Comparison of ENCODE assay signal across 8 cellular contexts in the genomic region with DNA sequence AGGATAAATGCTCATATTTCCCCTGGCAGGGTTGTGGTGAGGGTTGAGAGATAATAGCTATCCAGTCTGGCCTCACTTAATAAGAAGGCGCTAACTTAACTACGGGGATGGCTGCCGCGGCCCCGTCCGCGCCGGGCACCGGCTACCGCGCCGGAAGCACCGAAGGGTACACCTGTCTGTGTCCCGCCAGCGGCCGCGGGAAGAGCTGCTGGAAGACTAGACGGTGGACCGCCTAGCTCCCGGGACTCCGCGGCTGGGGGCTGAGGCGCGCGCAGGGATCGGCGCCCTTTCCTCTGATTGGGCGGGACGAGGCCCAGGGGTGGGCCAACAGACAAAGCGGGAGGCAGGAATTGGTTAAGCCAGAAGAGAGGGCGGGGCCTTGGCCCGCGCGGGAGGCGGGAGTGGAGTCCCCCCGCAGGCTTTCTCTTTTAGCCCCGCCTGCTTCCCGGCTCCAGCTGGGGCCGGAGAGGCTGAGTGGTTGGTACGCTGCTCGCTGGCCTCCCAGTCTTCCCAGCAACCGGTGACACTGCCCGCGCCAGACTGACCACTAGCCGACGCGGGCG. TPM values are rescaled to one million over a fixed set of nuclear protein-coding genes. Genes with fewer than 3 reads are reported as not detected.
DNase-seq lines count a peak whose midpoint lies in the region; ATAC-seq and TF ChIP-seq lines count a peak whose summit lies in the region.

A gene (plus strand): TSS at position 431 of the 563 bp plus-strand sequence. CDS start 9,051 bp downstream, outside the sequence.

- intact Hi-C loops in PC-9 (cut with micrococcal nuclease; ENCODE audit: unreplicated experiment) = loop anchor here (1.0 to 2.0 kb wide), 4 partner anchors 12 to 69 kb away; a partner anchor contains a TSS

- H3K9me2 ChIP-seq in PC-9 (ENCODE audit: insufficient read depth) = no peaks in the 10 kb centered on the region

- no TSS peak for BruUV-seq in PC-9 (replicated peaks; lab: Mats Ljungman, UMichigan)

- ATAC-seq in GM21723 (IDR thresholded peaks at IDR 0.05; ENCODE audit: unreplicated experiment) = peak; percentile 83

- peaks cover 20% of the 10 kb centered on the region for H3K79me2 ChIP-seq in PC-9 (ENCODE audit: low read depth)

- H3K9ac ChIP-seq in mucosa of rectum (ENCODE audit: low read depth in 1 of 2, low read length in 2 of 2) = peak within 1 kb of the TSS; percentile 89 to 100

- peaks cover 11% of the 10 kb centered on the region; the same call in 1 of the 2 replicates for H3K4me1 ChIP-seq in PC-9 (replicated peaks; ENCODE audit: insufficient read depth)
- H3K4me1 ChIP-seq in mucosa of rectum (ENCODE audit: control insufficient read depth in 2 of 2, insufficient read depth in 2 of 2, low read length in 2 of 2) = peaks cover 11 to 12% of the 10 kb centered on the region in 2 donors

- DNase-seq in DMS53 treated with DMSO at 0.1 percent for 48 hours (lab: John Stamatoyannopoulos, UW; ENCODE audit: unreplicated experiment) (peak; percentile 96), KBM-7 (peak; percentile 98), PC-9 (peak; percentile 85 to 98), activated T-cell treated with anti-CD3 and anti-CD28 coated beads for 48 hours (ENCODE audit: low read depth) (peak; percentile 92), epithelial cell of prostate (ENCODE audit: low read depth, low spot score) (peak; percentile 83)
- DNase-seq in stimulated activated CD8-positive, alpha-beta memory T cell treated with anti-CD3 and anti-CD28 coated beads, Interleukin-4, amount 100 ng/mL, for 4 hours (ENCODE audit: low read depth in 2 of 2, low spot score in 1 of 2) = peak; percentile 83 to 87

- peaks cover 3% of the 10 kb centered on the region; the same call in 1 of the 2 replicates for H3F3A ChIP-seq in PC-9 (ENCODE audit: insufficient read depth, low read depth)

- H2AFZ ChIP-seq in PC-9 = peak within 1 kb of the TSS; percentile 93

- no peaks in the 10 kb centered on the region for H3K36me3 ChIP-seq in PC-9 (ENCODE audit: low read depth)
- peaks cover 2% of the 10 kb centered on the region in 2 donors for H3K36me3 ChIP-seq in mucosa of rectum (ENCODE audit: control insufficient read depth in 2 of 2, insufficient read depth in 2 of 2, low read length in 2 of 2)

- POLR2A ChIA-PET in PC-9 (lab: Charles Lee; ENCODE audit: unreplicated experiment) = interaction anchor here (0.5 to 1.7 kb wide), 6 partner anchors 9 to 137 kb away, joined by 3 to 53 read pairs (median 6); a partner anchor contains a TSS

- peak within 1 kb of the TSS; percentile 83 for H3K4me3 ChIP-seq in PC-9
- H3K4me3 ChIP-seq in mucosa of rectum (ENCODE audit: low read length in 2 of 2) = peak within 1 kb of the TSS; percentile 82 to 86

- CTCF ChIA-PET in PC-9 (lab: Charles Lee) = interaction anchor here (1.0 kb wide), 1 partner anchor 12 kb away, joined by 14 read pairs; a partner anchor contains a TSS

- in situ Hi-C loops in KBM-7 (cut with MboI; ENCODE audit: low pct_unique_long_range_greater_than_20kb, low sequenced_read_pairs) = no loop called here

- H3K4me2 ChIP-seq in PC-9 = peak within 1 kb of the TSS; percentile 95

- H3K27ac ChIP-seq in PC-9 (peak within 1 kb of the TSS; percentile 88), epithelial cell of prostate (peak within 1 kb of the TSS; percentile 97), mucosa of rectum (ENCODE audit: low read depth in 2 of 2, low read length in 2 of 2) (peak within 1 kb of the TSS; percentile 100)

- no peaks in the 10 kb centered on the region for H4K20me1 ChIP-seq in PC-9 (ENCODE audit: insufficient read depth)

- no peak for TF ChIP-seq CTCF in PC-9 (conservative IDR thresholded peaks at IDR 0.05)

- H3K27me3 ChIP-seq in PC-9 (ENCODE audit: insufficient read depth, low read depth) = no peaks in the 10 kb centered on the region
- H3K27me3 ChIP-seq in mucosa of rectum (ENCODE audit: control insufficient read depth in 2 of 2, insufficient read depth in 2 of 2, low read length in 2 of 2) = no peaks in the 10 kb centered on the region

- H3K9me3 ChIP-seq in PC-9 (ENCODE audit: insufficient read depth, low read depth) (no peaks in the 10 kb centered on the region), mucosa of rectum (ENCODE audit: control insufficient read depth in 2 of 2, low read length in 2 of 2) (no peaks in the 10 kb centered on the region)

RNA-seq across cellular contexts. Expression of the gene that starts here (rescaled TPM):
- total RNA-seq in PC-9 (2021) = 24.7 and 27.6 TPM in 2 replicates

Comparison
In these comparisons a context has a peak if more than half of its experiments do, and no peak if none do; other contexts are left out.
1. Peak in every context shown above with its lines: DNase-seq, ATAC-seq, H3K4me3 ChIP-seq and H3K27ac ChIP-seq.